In the genomic region with DNA sequence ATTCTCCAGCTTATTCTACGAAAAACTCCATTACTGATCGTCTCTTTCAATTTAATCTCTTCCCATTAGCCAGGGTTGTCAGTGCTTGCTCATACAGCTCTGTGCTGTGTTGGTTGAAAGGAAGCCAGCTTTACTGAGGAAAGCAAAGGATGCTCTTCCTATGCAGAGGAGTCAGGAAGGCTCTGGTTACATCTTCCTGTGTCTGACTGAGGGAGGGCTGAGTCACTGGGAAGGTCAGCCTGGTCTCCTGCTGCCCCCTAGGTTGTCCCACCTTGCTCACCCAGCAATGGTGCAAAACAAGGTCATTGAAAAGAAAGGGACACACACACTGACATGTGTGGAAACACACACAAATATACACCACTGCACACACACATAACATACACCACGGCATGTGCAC, we compare ENCODE assay signal across 21 cellular contexts.
"Had no signal": no experiment of that assay in that cellular context is flagged by ENCODE, and none has a peak within 500 bp of the region (broad histone marks: within the 10 kb centered on the region; RNA-seq: fewer than 3 reads in every experiment).

No MANE protein-coding gene starts in this region.

- H3K4me1 ChIP-seq: esophagus squamous epithelium, gastrocnemius medialis, lower lobe of right lung, vagina had no signal

- H3K9me3 ChIP-seq: gastrocnemius medialis, lower lobe of right lung, thoracic aorta, vagina had no signal

- H3K36me3 ChIP-seq: esophagus squamous epithelium, gastrocnemius medialis, lower lobe of right lung, thoracic aorta, vagina had no signal

- DNase-seq: activated CD4-positive, alpha-beta T cell treated with anti-CD3 and anti-CD28 coated beads for 4 hours; activated CD4-positive, alpha-beta T cell treated with anti-CD3 and anti-CD28 coated beads, Interleukin-2, amount 50 U/mL, for 48 hours; activated CD4-positive, CD25-positive, alpha-beta regulatory T cell; activated effector memory CD4-positive, alpha-beta T cell treated with Interleukin-2 at 50 U/mL for 16 hours; activated naive CD4-positive, alpha-beta T cell treated with anti-CD3 and anti-CD28 coated beads, Interleukin-2, amount 10 ng/mL, durations not matched to agents 7 days and 5 days; activated T-cell treated with anti-CD3 and anti-CD28 coated beads, Interleukin-2, amount 50 U/mL, for 72 hours; amygdala; cerebellar nuclear complex; esophagus squamous epithelium; gastrocnemius medialis; hippocampal formation; lower lobe of right lung; naive B cell; retina; stimulated activated CD4-positive, alpha-beta T cell treated with anti-CD3 and anti-CD28 coated beads, Interleukin-4, amount 100 ng/mL, for 1 hour; stimulated activated naive CD4-positive, alpha-beta T cell; T1000 had no signal

- H3K27ac ChIP-seq: coronary artery, esophagus squamous epithelium, gastrocnemius medialis, lower lobe of right lung, thoracic aorta, vagina had no signal

- ATAC-seq: activated T-cell treated with anti-CD3 and anti-CD28 coated beads, Interleukin-2, amount 50 U/mL, for 72 hours; gastrocnemius medialis; left lobe of liver; lower lobe of right lung had no signal

- H3K27me3 ChIP-seq: esophagus squamous epithelium, gastrocnemius medialis, vagina had no signal

- H3K4me3 ChIP-seq: coronary artery, esophagus squamous epithelium, gastrocnemius medialis, lower lobe of right lung, thoracic aorta, vagina had no signal
